Comparison of ENCODE assay signal across 1 cellular context in genomic region chr2:126655500-126656310, GRCh38.
TF ChIP-seq lines count a peak whose summit lies in the region.

TSS of gene GYPC (plus strand) at chr2:126656158. CDS start at chr2:126656264, 106 bp downstream.

TF ChIP-seq in GM12878, 131 proteins besides CTCF, POLR2A, EP300 and RAD21 (continued from another document and continues in another):
- no peak for TF ChIP-seq ZBTB40 (IDR thresholded peaks at IDR 0.05; ENCODE audit: borderline replicate concordance)
- TF ChIP-seq RCOR1 (conservative IDR thresholded peaks at IDR 0.05; ENCODE audit: low read depth, low read length), result no peak
- no peak for TF ChIP-seq TARDBP (IDR thresholded peaks at IDR 0.05; ENCODE audit: borderline replicate concordance)
- no peak for TF ChIP-seq ZNF687 (IDR thresholded peaks at IDR 0.05)
- no peak for TF ChIP-seq JUNB (IDR thresholded peaks at IDR 0.05)
- TF ChIP-seq NR2F1 (conservative IDR thresholded peaks at IDR 0.05), result peak; percentile 44
- TF ChIP-seq SMAD5 (IDR thresholded peaks at IDR 0.05; ENCODE audit: low read depth), result no peak
- no peak for TF ChIP-seq POLR2AphosphoS2 (IDR thresholded peaks at IDR 0.05; ENCODE audit: low read depth, low read length)
- no peak for TF ChIP-seq BRCA1 (IDR thresholded peaks at IDR 0.05; ENCODE audit: low read depth, low read length)
- TF ChIP-seq RBBP5 (conservative IDR thresholded peaks at IDR 0.05), result no peak
- no peak for TF ChIP-seq YBX1 (IDR thresholded peaks at IDR 0.05)
- TF ChIP-seq MEF2A (IDR thresholded peaks at IDR 0.05; ENCODE audit: insufficient read depth, low read depth, low read length), result no peak
- no peak for TF ChIP-seq HDAC6 (IDR thresholded peaks at IDR 0.05; ENCODE audit: unreplicated experiment)
- TF ChIP-seq BCL11A (IDR thresholded peaks at IDR 0.05; ENCODE audit: low read depth, low read length), result no peak
- no peak for TF ChIP-seq ELK1 (IDR thresholded peaks at IDR 0.05; ENCODE audit: low read depth, low read length)
- TF ChIP-seq PML (IDR thresholded peaks at IDR 0.05; ENCODE audit: low read length), result no peak; the same call in 1 of the 2 replicates
- 0 out of 2 replicates have a peak, but pooled peaks have one; percentile 30 for TF ChIP-seq MYB (IDR thresholded peaks at IDR 0.05; ENCODE audit: borderline replicate concordance, low read depth, low read length)
- no peak for TF ChIP-seq E2F8 (IDR thresholded peaks at IDR 0.05; ENCODE audit: low read depth, partially characterized antibody)
- peak; percentile 95 for TF ChIP-seq ZNF384 (IDR thresholded peaks at IDR 0.05; ENCODE audit: borderline replicate concordance, low read depth, low read length)
- TF ChIP-seq CREM (IDR thresholded peaks at IDR 0.05; ENCODE audit: low read depth), result peak; percentile 9; the same call in 1 of the 2 replicates
- TF ChIP-seq DPF2 (IDR thresholded peaks at IDR 0.05), result no peak
- TF ChIP-seq FOXM1 (IDR thresholded peaks at IDR 0.05; ENCODE audit: low read depth, low read length), result no peak; the same call in 1 of the 2 replicates
- TF ChIP-seq CHD2 (IDR thresholded peaks at IDR 0.05; ENCODE audit: borderline replicate concordance, low read depth, low read length), result 0 out of 2 replicates have a peak, but pooled peaks have one; percentile 40
- TF ChIP-seq SRF (IDR thresholded peaks at IDR 0.05; ENCODE audit: low read depth in 2 of 2, low read length in 2 of 2), result no peak
- TF ChIP-seq ZBTB11 (CRISPR knock-in tag; IDR thresholded peaks at IDR 0.05), result no peak
- no peak for TF ChIP-seq CBX5 (IDR thresholded peaks at IDR 0.05; ENCODE audit: low read depth)
- TF ChIP-seq IRF5 (IDR thresholded peaks at IDR 0.05; ENCODE audit: borderline replicate concordance), result no peak
- TF ChIP-seq IKZF1 (conservative IDR thresholded peaks at IDR 0.05), result peak; percentile 71
- no peak for TF ChIP-seq BCLAF1 (IDR thresholded peaks at IDR 0.05)
- TF ChIP-seq TBL1XR1 (IDR thresholded peaks at IDR 0.05; ENCODE audit: low read depth, low read length), result no peak
- TF ChIP-seq ESRRA (IDR thresholded peaks at IDR 0.05; ENCODE audit: low read length), result no peak
- TF ChIP-seq RELB (IDR thresholded peaks at IDR 0.05; ENCODE audit: low read depth), result peak; percentile 80
- no peak for TF ChIP-seq JUND (IDR thresholded peaks at IDR 0.05; ENCODE audit: low read depth, low read length)
- TF ChIP-seq ZBED1 (IDR thresholded peaks at IDR 0.05; ENCODE audit: borderline replicate concordance), result no peak
- no peak for TF ChIP-seq ZNF24 (IDR thresholded peaks at IDR 0.05)
